ENCODE assay signal across 8 cellular contexts in genomic region chr4:56821394-56822263, GRCh38. TPM values are rescaled to one million over a fixed set of nuclear protein-coding genes. Genes with fewer than 3 reads are reported as not detected.
DNase-seq lines count a peak whose midpoint lies in the region; ATAC-seq and TF ChIP-seq lines count a peak whose summit lies in the region.

SPINK2 (minus strand) TSS chr4:56821701; CDS start chr4:56821662, 39 bp downstream.

- WGBS in thymus = 2% methylated on average over 58 of the region's 58 CpGs

- H3K27me3 ChIP-seq in CD4-positive, CD25-positive, alpha-beta regulatory T cell (ENCODE audit: control insufficient read depth, insufficient read depth, low read length) = peaks cover 2% of the 10 kb centered on the region
- H3K27me3 ChIP-seq in thymus (ENCODE audit: control insufficient read depth, insufficient read depth) = peaks cover 4% of the 10 kb centered on the region

- POLR2A ChIA-PET in activated CD8-positive, alpha-beta T cell treated with anti-CD3 and anti-CD28 coated beads for 36 hours (lab: Charles Lee) = interaction anchor here (0.5 kb wide), 1 partner anchor 282 kb away, joined by 3 read pairs; no protein-coding TSS in a partner anchor

- peaks cover 14% of the 10 kb centered on the region for H3K4me1 ChIP-seq in CD4-positive, CD25-positive, alpha-beta regulatory T cell (ENCODE audit: control insufficient read depth, insufficient read depth, low read length, poor library complexity, severe bottlenecking)
- peaks cover 5% of the 10 kb centered on the region for H3K4me1 ChIP-seq in thymus (ENCODE audit: control insufficient read depth, insufficient read depth, low read length)

- TF ChIP-seq CTCF in activated CD8-positive, alpha-beta T cell treated with anti-CD3 and anti-CD28 coated beads for 36 hours (IDR thresholded peaks at IDR 0.05) = peak; percentile 14
- no peak for TF ChIP-seq CTCF in endothelial cell (IDR thresholded peaks at IDR 0.05; ENCODE audit: unreplicated experiment)
- peak; percentile 52 for TF ChIP-seq CTCF in neural crest cell (conservative IDR thresholded peaks at IDR 0.05)

- peaks cover 3% of the 10 kb centered on the region for H3K36me3 Mint-ChIP-seq in CD4-positive, CD25-positive, alpha-beta regulatory T cell
- H3K36me3 Mint-ChIP-seq in activated CD8-positive, alpha-beta T cell treated with anti-CD3 and anti-CD28 coated beads for 36 hours (ENCODE audit: low read depth) = peaks cover 1% of the 10 kb centered on the region
- H3K36me3 Mint-ChIP-seq in endothelial cell (ENCODE audit: low read depth, unreplicated experiment) (no peaks in the 10 kb centered on the region), neural crest cell (ENCODE audit: low read depth) (no peaks in the 10 kb centered on the region)

- no peaks in the 10 kb centered on the region for H3K9me3 Mint-ChIP-seq in CD4-positive, CD25-positive, alpha-beta regulatory T cell
- H3K9me3 Mint-ChIP-seq in activated CD8-positive, alpha-beta T cell treated with anti-CD3 and anti-CD28 coated beads for 36 hours = no peaks in the 10 kb centered on the region
- H3K9me3 Mint-ChIP-seq in endothelial cell (ENCODE audit: unreplicated experiment) (no peaks in the 10 kb centered on the region), neural crest cell (no peaks in the 10 kb centered on the region)

- no peaks in the 10 kb centered on the region for H3K36me3 ChIP-seq in CD4-positive, CD25-positive, alpha-beta regulatory T cell (ENCODE audit: control insufficient read depth, insufficient read depth, low read length)
- H3K36me3 ChIP-seq in thymus (ENCODE audit: control insufficient read depth, insufficient read depth) = no peaks in the 10 kb centered on the region

- peaks cover 5 to 29% (median 15%) of the 10 kb centered on the region in 4 donors for H3K4me1 Mint-ChIP-seq in CD4-positive, CD25-positive, alpha-beta regulatory T cell
- peaks cover 33% of the 10 kb centered on the region for H3K4me1 Mint-ChIP-seq in activated CD8-positive, alpha-beta T cell treated with anti-CD3 and anti-CD28 coated beads for 36 hours (ENCODE audit: low read depth)
- H3K4me1 Mint-ChIP-seq in endothelial cell (ENCODE audit: unreplicated experiment) (peaks cover 7% of the 10 kb centered on the region), neural crest cell (peaks cover 5% of the 10 kb centered on the region)

- peak; percentile 55 to 66 (median 60) for DNase-seq in CD4-positive, CD25-positive, alpha-beta regulatory T cell
- DNase-seq in NCI-H128 (lab: John Stamatoyannopoulos, UW; ENCODE audit: unreplicated experiment) (peak; percentile 41), endothelial cell (ENCODE audit: low spot score) (peak; percentile 46), neural crest cell (ENCODE audit: low read depth, low spot score) (peak; percentile 16)
- DNase-seq in activated CD8-positive, alpha-beta T cell treated with anti-CD3 and anti-CD28 coated beads for 36 hours = peak; percentile 59

- peaks cover 17% of the 10 kb centered on the region for H3K27me3 Mint-ChIP-seq in CD4-positive, CD25-positive, alpha-beta regulatory T cell
- peaks cover 4% of the 10 kb centered on the region for H3K27me3 Mint-ChIP-seq in activated CD8-positive, alpha-beta T cell treated with anti-CD3 and anti-CD28 coated beads for 36 hours
- H3K27me3 Mint-ChIP-seq in endothelial cell (ENCODE audit: unreplicated experiment) = peaks cover 8% of the 10 kb centered on the region
- H3K27me3 Mint-ChIP-seq in neural crest cell (ENCODE audit: low read depth) = peaks cover 69% of the 10 kb centered on the region

- H3K9me3 ChIP-seq in CD4-positive, CD25-positive, alpha-beta regulatory T cell (ENCODE audit: control insufficient read depth in 2 of 2, low read length in 2 of 2) = no peaks in the 10 kb centered on the region
- H3K9me3 ChIP-seq in thymus (ENCODE audit: control insufficient read depth) = no peaks in the 10 kb centered on the region

- H3K4me3 Mint-ChIP-seq in CD4-positive, CD25-positive, alpha-beta regulatory T cell = peak within 1 kb of the TSS; percentile 69 to 88 (median 82)
- peak within 1 kb of the TSS; percentile 65 for H3K4me3 Mint-ChIP-seq in activated CD8-positive, alpha-beta T cell treated with anti-CD3 and anti-CD28 coated beads for 36 hours
- H3K4me3 Mint-ChIP-seq in endothelial cell (ENCODE audit: unreplicated experiment) (peak within 1 kb of the TSS; percentile 62), neural crest cell (peak within 1 kb of the TSS; percentile 68)

- peak within 1 kb of the TSS; percentile 72 for H3K4me3 ChIP-seq in CD4-positive, CD25-positive, alpha-beta regulatory T cell (ENCODE audit: low read depth, low read length)
- H3K4me3 ChIP-seq in thymus (ENCODE audit: low read length) = peak within 1 kb of the TSS; percentile 49

- H3K27ac Mint-ChIP-seq in CD4-positive, CD25-positive, alpha-beta regulatory T cell = peak within 1 kb of the TSS; percentile 44 to 89 (median 55)
- no peak within 1 kb of the TSS for H3K27ac Mint-ChIP-seq in activated CD8-positive, alpha-beta T cell treated with anti-CD3 and anti-CD28 coated beads for 36 hours
- H3K27ac Mint-ChIP-seq in endothelial cell (ENCODE audit: unreplicated experiment) (no peak within 1 kb of the TSS), neural crest cell (ENCODE audit: unreplicated experiment) (no peak within 1 kb of the TSS)

- CTCF ChIA-PET in activated CD8-positive, alpha-beta T cell treated with anti-CD3 and anti-CD28 coated beads for 36 hours (lab: Charles Lee) = interaction anchor here (0.5 to 1.6 kb wide), 7 partner anchors 10 to 354 kb away, joined by 3 to 8 read pairs (median 3); no protein-coding TSS in a partner anchor

- no peak within 1 kb of the TSS for H3K27ac ChIP-seq in CD4-positive, CD25-positive, alpha-beta regulatory T cell (ENCODE audit: insufficient read depth, low read length, poor library complexity, severe bottlenecking)
- H3K27ac ChIP-seq in thymus (ENCODE audit: low read depth) = no peak within 1 kb of the TSS

- intact Hi-C loops in activated CD8-positive, alpha-beta T cell treated with anti-CD3 and anti-CD28 coated beads for 36 hours (cut with micrococcal nuclease) = no loop called here

- ATAC-seq in CD4-positive, CD25-positive, alpha-beta regulatory T cell (ENCODE audit: low read depth in 2 of 2) = peak; percentile 72 to 86
- ATAC-seq in GM19467 (IDR thresholded peaks at IDR 0.05; ENCODE audit: unreplicated experiment) (peak; percentile 59), HG02884 (IDR thresholded peaks at IDR 0.05; ENCODE audit: unreplicated experiment) (no peak)
- ATAC-seq in activated CD8-positive, alpha-beta T cell treated with anti-CD3 and anti-CD28 coated beads for 36 hours = peak; percentile 50

RNA-seq across cellular contexts. Expression of gene SPINK2, which starts in this region (rescaled TPM):
- 2.0 TPM for total RNA-seq in CD4-positive, CD25-positive, alpha-beta regulatory T cell
- 10 to 100 TPM in 2 of 4 donors, 1 to 10 TPM in 2; 4.2 to 21.2 (median 9.1) TPM for polyA plus RNA-seq in CD4-positive, CD25-positive, alpha-beta regulatory T cell
- under 1 TPM in 1 of 2 experiments, not detected in 1; 0.81 TPM for total RNA-seq in activated CD8-positive, alpha-beta T cell treated with anti-CD3 and anti-CD28 coated beads for 36 hours
- total RNA-seq in endothelial cell (ENCODE audit: unreplicated experiment) (not detected), neural crest cell (not detected in 2 replicates)
- polyA plus RNA-seq in thymus = 5.8 TPM

Comparison
In these comparisons a context has a peak if more than half of its experiments do, and no peak if none do; other contexts are left out.
1. Peak in DNase-seq and ATAC-seq in activated CD8-positive, alpha-beta T cell treated with anti-CD3 and anti-CD28 coated beads for 36 hours; RNA of the gene not detected or under 1 TPM.
2. Peak in DNase-seq in endothelial cell; RNA of the gene not detected or under 1 TPM.
3. Peak in DNase-seq in neural crest cell; RNA of the gene not detected or under 1 TPM.
4. H3K27ac Mint-ChIP-seq: peak in CD4-positive, CD25-positive, alpha-beta regulatory T cell (3 of 3); none in activated CD8-positive, alpha-beta T cell treated with anti-CD3 and anti-CD28 coated beads for 36 hours (single experiment), endothelial cell (single experiment) and neural crest cell (single experiment).
5. Peak in every context shown above with its lines, with median percentiles within 50 percentile points of each other: DNase-seq and H3K4me3 Mint-ChIP-seq.